Comparison of ENCODE assay signal across 14 cellular contexts in the genomic region with DNA sequence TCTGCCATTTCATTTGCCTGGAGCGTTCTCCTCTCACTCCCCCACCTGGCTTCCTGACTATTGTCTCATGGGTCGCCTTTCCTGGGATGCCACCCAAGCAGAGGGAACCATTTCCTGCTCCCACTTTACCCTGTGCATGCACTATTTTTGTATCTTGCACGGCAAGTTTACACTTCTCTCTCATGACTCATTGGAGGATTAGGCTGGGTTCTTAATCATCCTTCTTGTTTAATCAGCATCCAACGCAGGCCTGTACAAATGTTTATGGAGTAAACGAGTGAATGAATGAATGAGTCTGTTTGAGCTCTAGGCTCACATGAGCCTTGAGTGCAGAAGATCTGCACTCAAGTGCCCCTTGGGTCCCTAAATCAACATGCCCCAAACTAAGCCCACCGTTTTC. TPM values are rescaled to one million over a fixed set of nuclear protein-coding genes. Genes with fewer than 3 reads are reported as not detected.
DNase-seq lines count a peak whose midpoint lies in the region; ATAC-seq, FAIRE-seq and TF ChIP-seq lines count a peak whose summit lies in the region.
"Had no signal": no experiment of that assay in that cellular context is flagged by ENCODE, and none has a peak within 500 bp of the region (broad histone marks: within the 10 kb centered on the region; RNA-seq: fewer than 3 reads in every experiment).

No MANE protein-coding gene starts in this region.

- no peaks in the 10 kb centered on the region for H3K27me3 ChIP-seq in astrocyte (ENCODE audit: insufficient read depth, low read length)
- H3K27me3 ChIP-seq: body of pancreas, sigmoid colon had no signal

- H4K20me1 ChIP-seq in astrocyte (ENCODE audit: insufficient read depth, low read length): no peaks in the 10 kb centered on the region

- H3K9me3 ChIP-seq in astrocyte (ENCODE audit: insufficient read depth, low read depth, low read length): no peaks in the 10 kb centered on the region
- H3K9me3 ChIP-seq: body of pancreas, sigmoid colon, thoracic aorta had no signal

- no peak overlapping the region for H3K9ac ChIP-seq in astrocyte (ENCODE audit: low read length)

- peaks cover 5% of the 10 kb centered on the region for H3K27me3 Mint-ChIP-seq in astrocyte (ENCODE audit: low read depth, unreplicated experiment)

- H3K9me3 Mint-ChIP-seq in astrocyte (ENCODE audit: unreplicated experiment): peaks cover 6% of the 10 kb centered on the region
- H3K9me3 Mint-ChIP-seq: activated T-helper 1 cell treated with anti-CD3 and anti-CD28 coated beads, Interleukin-12 subunit alpha, Interleukin-12 subunit beta, Interleukin-2, Interleukin-4 antibody, amounts not matched to agents 30 ng/mL and 10 ng/mL and 1 ng/mL, durations not matched to agents 14 hours and 24 hours and 36 hours; natural killer cell treated with Interleukin-12 subunit alpha and Interleukin-12 subunit beta and Interleukin-15 and Interleukin-18, amount 100 ng/mL, for 72 hours had no signal

- TF ChIP-seq CTCF in astrocyte (IDR thresholded peaks at IDR 0.05; ENCODE audit: insufficient read depth, low read depth, low read length): no peak

- no peak overlapping the region for H3K4me3 Mint-ChIP-seq in astrocyte (ENCODE audit: unreplicated experiment)
- H3K4me3 Mint-ChIP-seq: activated T-helper 1 cell treated with anti-CD3 and anti-CD28 coated beads, Interleukin-12 subunit alpha, Interleukin-12 subunit beta, Interleukin-2, Interleukin-4 antibody, amounts not matched to agents 30 ng/mL and 10 ng/mL and 1 ng/mL, durations not matched to agents 14 hours and 24 hours and 36 hours; natural killer cell treated with Interleukin-12 subunit alpha and Interleukin-12 subunit beta and Interleukin-15 and Interleukin-18, amount 100 ng/mL, for 72 hours had no signal

- no peak for FAIRE-seq in astrocyte (lab: Jason Lieb, UNC)

- no peak overlapping the region for H3K27ac Mint-ChIP-seq in astrocyte (ENCODE audit: unreplicated experiment)

- H3K4me2 ChIP-seq in astrocyte (ENCODE audit: low read length): peak overlapping the region; percentile 52

- H3K36me3 Mint-ChIP-seq in astrocyte (ENCODE audit: low read depth, unreplicated experiment): no peaks in the 10 kb centered on the region

- H3K36me3 ChIP-seq in astrocyte (ENCODE audit: insufficient read depth, low read length): no peaks in the 10 kb centered on the region
- H3K36me3 ChIP-seq: sigmoid colon, thoracic aorta had no signal

- no peak overlapping the region for H3K4me3 ChIP-seq in astrocyte (ENCODE audit: insufficient read depth, low read depth, low read length)
- H3K4me3 ChIP-seq: body of pancreas, sigmoid colon, thoracic aorta had no signal

- peak; percentile 11 for DNase-seq in DMS153 treated with DMSO at 0.1 percent for 48 hours (lab: John Stamatoyannopoulos, UW; ENCODE audit: unreplicated experiment)
- peak; percentile 16 for DNase-seq in LHCN-M2 (ENCODE audit: low read depth)
- peak; percentile 69 for DNase-seq in astrocyte (ENCODE audit: low read depth)
- peak; percentile 35 for DNase-seq in non-pigmented ciliary epithelial cell (ENCODE audit: low read depth)
- no peak for DNase-seq in SKM-1 treated with dmso at 0.1 percent for 144 hours (lab: John Stamatoyannopoulos, UW; ENCODE audit: unreplicated experiment)
- no peak for DNase-seq in SIG-M5 treated with dmso at 0.1 percent for 504 hours (lab: John Stamatoyannopoulos, UW; ENCODE audit: unreplicated experiment)
- DNase-seq: body of pancreas; effector memory CD4-positive, alpha-beta T cell; MM.1S; sigmoid colon had no signal

- H2AFZ ChIP-seq in astrocyte (ENCODE audit: low read depth, low read length): no peak overlapping the region

- ATAC-seq in HG03571 (IDR thresholded peaks at IDR 0.05; ENCODE audit: unreplicated experiment): no peak
- ATAC-seq: body of pancreas; natural killer cell treated with Interleukin-12 subunit alpha and Interleukin-12 subunit beta and Interleukin-15 and Interleukin-18, amount 100 ng/mL, for 72 hours had no signal

- no peaks in the 10 kb centered on the region for H3K79me2 ChIP-seq in astrocyte (ENCODE audit: insufficient read depth, low read length)

- H3K4me1 ChIP-seq in astrocyte (ENCODE audit: insufficient read depth, low read length): peaks cover 26% of the 10 kb centered on the region
- H3K4me1 ChIP-seq: sigmoid colon had no signal

- peaks cover 17% of the 10 kb centered on the region for H3K4me1 Mint-ChIP-seq in astrocyte (ENCODE audit: low read depth, unreplicated experiment)

- H3K27ac ChIP-seq in astrocyte (ENCODE audit: low read depth, low read length): no peak overlapping the region
- H3K27ac ChIP-seq: body of pancreas, sigmoid colon, thoracic aorta had no signal

RNA-seq across cellular contexts. Expression of gene ARHGAP25, which starts 3.8 kb away (rescaled TPM):
- total RNA-seq in LHCN-M2 (2014; rRNA removed): 0.13 TPM in 1 of 2 replicates, not detected in the other
- polyA plus RNA-seq in LHCN-M2 (2012): 0.04 TPM
- total RNA-seq in astrocyte: 0.30 TPM in 1 of 2 replicates, not detected in the other

Comparison
In these comparisons a context has a peak if more than half of its experiments do, and no peak if none do; other contexts are left out.
1. DNase-seq: peak in DMS153 treated with DMSO at 0.1 percent for 48 hours (single experiment), LHCN-M2 (single experiment), astrocyte (single experiment) and non-pigmented ciliary epithelial cell (single experiment); none in SKM-1 treated with dmso at 0.1 percent for 144 hours (single experiment) and SIG-M5 treated with dmso at 0.1 percent for 504 hours (single experiment).